10 cellular contexts compared by ENCODE assay signal in genomic region chr6:157106487-157106886, GRCh38.
DNase-seq lines count a peak whose midpoint lies in the region; ATAC-seq and TF ChIP-seq lines count a peak whose summit lies in the region.
"Had no signal": no experiment of that assay in that cellular context is flagged by ENCODE, and none has a peak within 500 bp of the region (broad histone marks: within the 10 kb centered on the region; RNA-seq: fewer than 3 reads in every experiment).

No MANE protein-coding gene starts in this region.

- H3K4me3 Mint-ChIP-seq in type B pancreatic cell, result no peak overlapping the region

- intact Hi-C loops in upper lobe of right lung (cut with DNase I), result no loop called here

- peaks cover 9% of the 10 kb centered on the region for H3K36me3 Mint-ChIP-seq in type B pancreatic cell

- DNase-seq in stimulated activated CD4-positive, alpha-beta T cell treated with anti-CD3 and anti-CD28 coated beads, Interleukin-15, amount 100 ng/mL, for 24 hours, result peak; percentile 34
- DNase-seq in stimulated activated CD4-positive, alpha-beta T cell treated with anti-CD3 and anti-CD28 coated beads, Interleukin-12 subunit alpha, Interleukin-12 subunit beta, amount 100 ng/mL, for 4 hours, result no peak
- DNase-seq in foreskin keratinocyte, result peak; percentile 61 to 77
- no peak for DNase-seq in type B pancreatic cell (ENCODE audit: extremely low spot score, unreplicated experiment)
- DNase-seq in upper lobe of right lung, result no peak
- DNase-seq in DMS153 (lab: John Stamatoyannopoulos, UW), result no peak
- DNase-seq in left lobe of liver (ENCODE audit: low spot score), result no peak
- DNase-seq: left cardiac atrium, NCI-H2081 treated with DMSO at 0.1 percent for 48 hours had no signal

- no peaks in the 10 kb centered on the region for H3K9me3 Mint-ChIP-seq in type B pancreatic cell

- no peaks in the 10 kb centered on the region for H3K27me3 Mint-ChIP-seq in type B pancreatic cell

- peaks cover 4% of the 10 kb centered on the region for H3K36me3 ChIP-seq in upper lobe of right lung

- peak overlapping the region; percentile 56 for H3K27ac ChIP-seq in foreskin keratinocyte
- no peak overlapping the region for H3K27ac ChIP-seq in upper lobe of right lung

- H3K4me3 ChIP-seq in upper lobe of right lung, result no peak overlapping the region

- ATAC-seq in SK-N-SH treated with all-trans-retinoic acid at 6 μM for 48 hours (peak; percentile 50), foreskin keratinocyte (peak; percentile 86), upper lobe of right lung (no peak), left lobe of liver (no peak)

- peaks cover 18% of the 10 kb centered on the region for H3K4me1 Mint-ChIP-seq in type B pancreatic cell (ENCODE audit: unreplicated experiment)

- H3K27me3 ChIP-seq in foreskin keratinocyte (no peaks in the 10 kb centered on the region), upper lobe of right lung (no peaks in the 10 kb centered on the region)

- peak overlapping the region; percentile 87 for H3K27ac Mint-ChIP-seq in type B pancreatic cell

- H3K9me3 ChIP-seq in upper lobe of right lung, result no peaks in the 10 kb centered on the region

- H3K4me1 ChIP-seq in foreskin keratinocyte (peaks cover 32% of the 10 kb centered on the region), upper lobe of right lung (no peaks in the 10 kb centered on the region)

- TF ChIP-seq CTCF in foreskin keratinocyte (conservative IDR thresholded peaks at IDR 0.05) (no peak), type B pancreatic cell (conservative IDR thresholded peaks at IDR 0.05) (no peak), upper lobe of right lung (IDR thresholded peaks at IDR 0.05) (no peak)

TF ChIP-seq in SK-N-SH treated with all-trans-retinoic acid at 6 μM for 48 hours, 23 proteins besides CTCF, POLR2A, EP300 and RAD21:
- no peak for TF ChIP-seq TOX (CRISPR knock-in tag; IDR thresholded peaks at IDR 0.05; ENCODE audit: borderline replicate concordance)
- no peak for TF ChIP-seq BACH2 (CRISPR knock-in tag; IDR thresholded peaks at IDR 0.05; ENCODE audit: borderline replicate concordance)
- TF ChIP-seq ZFP3 (CRISPR knock-in tag; IDR thresholded peaks at IDR 0.05), result no peak
- TF ChIP-seq ISL1 (CRISPR knock-in tag; IDR thresholded peaks at IDR 0.05), result no peak
- TF ChIP-seq PATZ1 (CRISPR knock-in tag; IDR thresholded peaks at IDR 0.05; ENCODE audit: borderline replicate concordance), result no peak
- no peak for TF ChIP-seq TCF4 (CRISPR knock-in tag; IDR thresholded peaks at IDR 0.05; ENCODE audit: borderline replicate concordance)
- TF ChIP-seq CREB5 (CRISPR knock-in tag; IDR thresholded peaks at IDR 0.05; ENCODE audit: low read depth), result no peak
- no peak for TF ChIP-seq SNAI2 (CRISPR knock-in tag; IDR thresholded peaks at IDR 0.05)
- no peak for TF ChIP-seq RARB (CRISPR knock-in tag; IDR thresholded peaks at IDR 0.05)
- no peak for TF ChIP-seq ESRRG (CRISPR knock-in tag; IDR thresholded peaks at IDR 0.05)
- no peak for TF ChIP-seq ZNF565 (CRISPR knock-in tag; conservative IDR thresholded peaks at IDR 0.05; ENCODE audit: low read depth)
- TF ChIP-seq CSDC2 (CRISPR knock-in tag; IDR thresholded peaks at IDR 0.05), result no peak
- TF ChIP-seq TSHZ2 (CRISPR knock-in tag; IDR thresholded peaks at IDR 0.05), result no peak
- no peak for TF ChIP-seq OSR1 (CRISPR knock-in tag; IDR thresholded peaks at IDR 0.05)
- TF ChIP-seq ZFP30 (CRISPR knock-in tag; IDR thresholded peaks at IDR 0.05), result no peak

Comparison
In these comparisons a context has a peak if more than half of its experiments do, and no peak if none do; other contexts are left out.
1. DNase-seq: peak in stimulated activated CD4-positive, alpha-beta T cell treated with anti-CD3 and anti-CD28 coated beads, Interleukin-15, amount 100 ng/mL, for 24 hours (single experiment) and foreskin keratinocyte (2 of 2); none in stimulated activated CD4-positive, alpha-beta T cell treated with anti-CD3 and anti-CD28 coated beads, Interleukin-12 subunit alpha, Interleukin-12 subunit beta, amount 100 ng/mL, for 4 hours (single experiment), type B pancreatic cell (single experiment), upper lobe of right lung (single experiment), DMS153 (single experiment) and left lobe of liver (single experiment).
2. ATAC-seq: peak in SK-N-SH treated with all-trans-retinoic acid at 6 μM for 48 hours (single experiment) and foreskin keratinocyte (single experiment); none in upper lobe of right lung (single experiment) and left lobe of liver (single experiment).